Comparison of ENCODE assay signal across 8 cellular contexts in the genomic region with DNA sequence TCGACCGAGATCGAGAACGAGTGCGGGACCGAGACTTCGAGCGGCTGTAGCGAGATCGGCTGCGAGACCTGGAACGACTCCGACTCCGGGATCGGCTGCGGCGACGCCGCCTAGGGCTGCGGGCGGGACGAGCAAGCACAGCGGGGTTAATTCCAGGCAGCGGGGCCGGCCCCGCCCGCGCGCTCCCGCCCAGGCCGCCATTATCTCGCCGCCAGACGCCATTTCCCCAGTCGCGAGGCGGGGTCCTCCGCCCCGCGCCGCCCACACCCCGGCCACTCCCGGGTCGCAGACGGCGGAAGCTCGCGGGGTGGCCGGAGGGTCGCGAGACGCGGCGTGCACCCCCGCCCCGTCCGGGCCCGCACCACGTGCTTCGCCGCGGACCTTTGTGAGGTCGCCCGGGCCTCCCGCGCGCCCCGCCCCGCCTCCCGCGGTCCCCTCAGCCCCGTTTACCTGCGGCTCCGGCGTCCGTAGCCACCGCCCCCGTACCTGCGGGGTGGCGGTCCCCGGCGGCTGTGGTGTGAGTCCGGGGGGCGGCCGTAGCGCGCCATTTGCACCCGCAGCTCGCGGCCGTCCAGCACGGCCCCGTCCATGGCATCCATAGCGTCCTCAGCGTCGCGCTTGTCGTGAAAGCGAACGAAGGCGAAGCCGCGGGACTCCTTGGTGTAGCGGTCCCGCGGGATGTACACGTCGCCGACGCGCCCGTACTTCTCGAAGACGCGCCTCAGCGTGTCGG. TPM values are rescaled to one million over a fixed set of nuclear protein-coding genes. Genes with fewer than 3 reads are reported as not detected.
DNase-seq lines count a peak whose midpoint lies in the region; ATAC-seq and TF ChIP-seq lines count a peak whose summit lies in the region.

No MANE protein-coding gene starts in this region.

- intact Hi-C loops in esophagus muscularis mucosa (cut with DNase I) = no loop called here

- no peaks in the 10 kb centered on the region for H3K27me3 Mint-ChIP-seq in activated T-cell treated with anti-CD3 and anti-CD28 coated beads, Interleukin-2, amount 50 U/mL, for 72 hours (ENCODE audit: low read depth)
- H3K27me3 Mint-ChIP-seq in stimulated activated naive CD8-positive, alpha-beta T cell treated with anti-CD3 and anti-CD28 coated beads, Interleukin-15, amount 100 ng/mL, for 72 hours = no peaks in the 10 kb centered on the region

- peak overlapping the region; percentile 99 to 100 (median 99) for H3K27ac ChIP-seq in esophagus muscularis mucosa (replicated peaks in 1 of 4)

- no peaks in the 10 kb centered on the region for H3K9me3 ChIP-seq in esophagus muscularis mucosa

- H3K9me3 Mint-ChIP-seq in activated T-cell treated with anti-CD3 and anti-CD28 coated beads, Interleukin-2, amount 50 U/mL, for 72 hours = no peaks in the 10 kb centered on the region
- no peaks in the 10 kb centered on the region for H3K9me3 Mint-ChIP-seq in stimulated activated naive CD8-positive, alpha-beta T cell treated with anti-CD3 and anti-CD28 coated beads, Interleukin-15, amount 100 ng/mL, for 72 hours

- ATAC-seq in HG02840 (IDR thresholded peaks at IDR 0.05; ENCODE audit: low FRiP score, unreplicated experiment) = peak; percentile 11
- peak; percentile 14 to 18 for ATAC-seq in activated T-cell treated with anti-CD3 and anti-CD28 coated beads, Interleukin-2, amount 50 U/mL, for 72 hours (replicated peaks in 1 of 2)
- peak; percentile 30 for ATAC-seq in stimulated activated naive CD8-positive, alpha-beta T cell treated with anti-CD3 and anti-CD28 coated beads, Interleukin-15, amount 100 ng/mL, for 72 hours

- WGBS in esophagus muscularis mucosa = no CpG with 5 or more reads among the region's 117 CpGs

- H3K36me3 Mint-ChIP-seq in activated T-cell treated with anti-CD3 and anti-CD28 coated beads, Interleukin-2, amount 50 U/mL, for 72 hours (ENCODE audit: insufficient read depth in 2 of 2) = peaks cover 20 to 35% of the 10 kb centered on the region in 2 donors

- peak; percentile 63 for DNase-seq in DMS 273 (lab: John Stamatoyannopoulos, UW; ENCODE audit: unreplicated experiment)
- DNase-seq in DMS 273 treated with DMSO at 0.1 percent for 48 hours (lab: John Stamatoyannopoulos, UW) = no peak
- peak; percentile 88 for DNase-seq in NCI-H69 (lab: John Stamatoyannopoulos, UW)
- peak; percentile 63 to 79 for DNase-seq in activated T-cell treated with anti-CD3 and anti-CD28 coated beads, Interleukin-2, amount 50 U/mL, for 72 hours
- DNase-seq in esophagus muscularis mucosa (ENCODE audit: extremely low spot score) = peak; percentile 94
- DNase-seq in myocyte (ENCODE audit: low read depth) = peak; percentile 78
- DNase-seq in stimulated activated naive CD8-positive, alpha-beta T cell treated with anti-CD3 and anti-CD28 coated beads, Interleukin-15, amount 100 ng/mL, for 72 hours = peak; percentile 66 to 78

- peaks cover 70% of the 10 kb centered on the region for H3K4me1 Mint-ChIP-seq in activated T-cell treated with anti-CD3 and anti-CD28 coated beads, Interleukin-2, amount 50 U/mL, for 72 hours (ENCODE audit: low read depth)
- H3K4me1 Mint-ChIP-seq in stimulated activated naive CD8-positive, alpha-beta T cell treated with anti-CD3 and anti-CD28 coated beads, Interleukin-15, amount 100 ng/mL, for 72 hours = peaks cover 47% of the 10 kb centered on the region

- H3K36me3 ChIP-seq in esophagus muscularis mucosa = peaks cover 14 to 53% (median 38%) of the 10 kb centered on the region in 4 donors

- TF ChIP-seq POLR2A in esophagus muscularis mucosa (IDR thresholded peaks at IDR 0.05; ENCODE audit: low read depth) = peak; percentile 47

- H3K4me3 ChIP-seq in esophagus muscularis mucosa = peak overlapping the region; percentile 84 to 97 (median 93)

- peaks cover 54 to 78% (median 76%) of the 10 kb centered on the region in 4 donors for H3K4me1 ChIP-seq in esophagus muscularis mucosa

- H3K27ac Mint-ChIP-seq in activated T-cell treated with anti-CD3 and anti-CD28 coated beads, Interleukin-2, amount 50 U/mL, for 72 hours = peak overlapping the region; percentile 97
- peak overlapping the region; percentile 100 for H3K27ac Mint-ChIP-seq in stimulated activated naive CD8-positive, alpha-beta T cell treated with anti-CD3 and anti-CD28 coated beads, Interleukin-15, amount 100 ng/mL, for 72 hours

- peak in 1 of 3 experiments; percentile 43 for TF ChIP-seq CTCF in esophagus muscularis mucosa (IDR thresholded peaks at IDR 0.05)

- TF ChIP-seq EP300 in esophagus muscularis mucosa (IDR thresholded peaks at IDR 0.05) = no peak

- peak overlapping the region; percentile 95 to 98 for H3K4me3 Mint-ChIP-seq in activated T-cell treated with anti-CD3 and anti-CD28 coated beads, Interleukin-2, amount 50 U/mL, for 72 hours
- H3K4me3 Mint-ChIP-seq in stimulated activated naive CD8-positive, alpha-beta T cell treated with anti-CD3 and anti-CD28 coated beads, Interleukin-15, amount 100 ng/mL, for 72 hours = peak overlapping the region; percentile 97 to 98

- no peaks in the 10 kb centered on the region for H3K27me3 ChIP-seq in esophagus muscularis mucosa

RNA-seq across cellular contexts. Expression of gene SRSF2, which starts 0.6 kb away (rescaled TPM):
- total RNA-seq in activated T-cell treated with anti-CD3 and anti-CD28 coated beads, Interleukin-2, amount 50 U/mL, for 72 hours = 100 to 1,000 TPM; 260 to 275 TPM
- total RNA-seq in esophagus muscularis mucosa (100 to 1,000 TPM; 133 to 173 (median 157) TPM), myocyte (154 and 180 TPM in 2 replicates)
- polyA plus RNA-seq in myocyte (2012) = 124 TPM

RNA-seq across cellular contexts. Expression of gene MFSD11, which starts 1.4 kb away (rescaled TPM):
- 10 to 100 TPM; 34.8 to 43.1 TPM for total RNA-seq in activated T-cell treated with anti-CD3 and anti-CD28 coated beads, Interleukin-2, amount 50 U/mL, for 72 hours
- 10 to 100 TPM; 17.1 to 22.4 (median 18.8) TPM for total RNA-seq in esophagus muscularis mucosa
- total RNA-seq in myocyte = 44.1 and 47.2 TPM in 2 replicates
- polyA plus RNA-seq in myocyte (2012) = 32.8 TPM

RNA-seq across cellular contexts. Expression of gene METTL23, which starts 9.9 kb away (rescaled TPM):
- total RNA-seq in activated T-cell treated with anti-CD3 and anti-CD28 coated beads, Interleukin-2, amount 50 U/mL, for 72 hours = 10 to 100 TPM; 25.4 to 30.7 TPM
- total RNA-seq in esophagus muscularis mucosa (10 to 100 TPM; 18.3 to 29.7 (median 23.0) TPM), myocyte (34.8 and 35.8 TPM in 2 replicates)
- 40.8 TPM for polyA plus RNA-seq in myocyte (2012)

RNA-seq across cellular contexts. Expression of gene JMJD6, which starts 10.1 kb away (rescaled TPM):
- 10 to 100 TPM; 56.5 to 67.2 TPM for total RNA-seq in activated T-cell treated with anti-CD3 and anti-CD28 coated beads, Interleukin-2, amount 50 U/mL, for 72 hours
- total RNA-seq in esophagus muscularis mucosa (10 to 100 TPM; 29.5 to 54.5 (median 49.5) TPM), myocyte (22.5 and 33.8 TPM in 2 replicates)
- polyA plus RNA-seq in myocyte (2012) = 31.8 TPM

RNA-seq across cellular contexts. Expression of gene MXRA7, which starts 25.8 kb away (rescaled TPM):
- 10 to 100 TPM; 17.4 to 21.8 TPM for total RNA-seq in activated T-cell treated with anti-CD3 and anti-CD28 coated beads, Interleukin-2, amount 50 U/mL, for 72 hours
- total RNA-seq in esophagus muscularis mucosa = 100 to 1,000 TPM; 405 to 422 (median 411) TPM
- 716 and 760 TPM in 2 replicates for total RNA-seq in myocyte
- polyA plus RNA-seq in myocyte (2012) = 625 TPM
